Comparison of ENCODE assay signal across 19 cellular contexts in genomic region chr4:41432219-41432618, GRCh38.
DNase-seq lines count a peak whose midpoint lies in the region; ATAC-seq and TF ChIP-seq lines count a peak whose summit lies in the region.
"Had no signal": no experiment of that assay in that cellular context is flagged by ENCODE, and none has a peak within 500 bp of the region (broad histone marks: within the 10 kb centered on the region; RNA-seq: fewer than 3 reads in every experiment).

No MANE protein-coding gene starts in this region.

- 63 to 83% methylated on average over 2 of the region's 2 CpGs for WGBS in gastroesophageal sphincter (ENCODE audit: low coverage in 1 of 2), 2 donors
- no CpG with 5 or more reads among the region's 2 CpGs for WGBS in neuronal stem cell (ENCODE audit: extremely low coverage in 2 of 2, insufficient read length in 2 of 2, insufficient replicate concordance in 1 of 2), 2 donors

- H3K36me3 ChIP-seq in Caco-2 (ENCODE audit: control insufficient read depth, insufficient read depth, low read length) = no peaks in the 10 kb centered on the region
- H3K36me3 ChIP-seq in SJCRH30 = no peaks in the 10 kb centered on the region
- H3K36me3 ChIP-seq in gastroesophageal sphincter = no peaks in the 10 kb centered on the region
- no peaks in the 10 kb centered on the region for H3K36me3 ChIP-seq in neuronal stem cell (replicated peaks in 1 of 2; ENCODE audit: control insufficient read depth in 2 of 2, insufficient read depth in 2 of 2, low read length in 2 of 2)
- no peaks in the 10 kb centered on the region; the same call in 1 of the 2 replicates for H3K36me3 ChIP-seq in MG63
- H3K36me3 ChIP-seq: breast epithelium had no signal

- H3K4me3 Mint-ChIP-seq in Caco-2 (ENCODE audit: unreplicated experiment) = no peak overlapping the region
- H3K4me3 Mint-ChIP-seq: activated naive CD8-positive, alpha-beta T cell treated with anti-CD3 and anti-CD28 coated beads for 36 hours; T-helper 2 cell treated with Interferon-gamma antibody and Interleukin-4, amounts not matched to agents 5 μg/mL and 100 μg/mL, for 36 hours had no signal

- H3K9ac ChIP-seq in neuronal stem cell (ENCODE audit: low read depth, low read length, poor library complexity) = no peak overlapping the region
- H3K9ac ChIP-seq: parathyroid adenoma had no signal

- H2AK5ac ChIP-seq in neuronal stem cell (ENCODE audit: low read depth, low read length) = no peak overlapping the region

- TF ChIP-seq CTCF in Caco-2 (IDR thresholded peaks at IDR 0.05; ENCODE audit: insufficient read depth in 1 of 2, low read depth in 1 of 2, low read length in 1 of 2, severe bottlenecking in 1 of 2, unreplicated experiment in 1 of 2) (no peak), gastroesophageal sphincter (IDR thresholded peaks at IDR 0.05) (no peak)

- H3K23ac ChIP-seq in neuronal stem cell (ENCODE audit: low read depth, low read length, poor library complexity) = no peak overlapping the region

- no peak overlapping the region for H4K8ac ChIP-seq in neuronal stem cell (ENCODE audit: low read depth, low read length)

- no peak overlapping the region for H3K14ac ChIP-seq in neuronal stem cell (ENCODE audit: low read length)

- no peak for TF ChIP-seq EP300 in gastroesophageal sphincter (IDR thresholded peaks at IDR 0.05)

- no peaks in the 10 kb centered on the region for H3K79me1 ChIP-seq in neuronal stem cell (ENCODE audit: low read depth, low read length)

- TF ChIP-seq POLR2A in gastroesophageal sphincter (IDR thresholded peaks at IDR 0.05) = no peak

- H3K4ac ChIP-seq in neuronal stem cell (ENCODE audit: low read length) = no peak overlapping the region

- POLR2A ChIA-PET in Caco-2 (lab: Charles Lee) = no interaction called here

- H3K9me3 ChIP-seq in Caco-2 (no peaks in the 10 kb centered on the region), SJCRH30 (replicated peaks) (no peaks in the 10 kb centered on the region), gastroesophageal sphincter (no peaks in the 10 kb centered on the region), neuronal stem cell (replicated peaks in 1 of 2; ENCODE audit: control insufficient read depth in 2 of 2, insufficient read depth in 1 of 2, low read depth in 1 of 2, low read length in 2 of 2) (peaks cover 2 to 11% of the 10 kb centered on the region in 2 donors), MG63 (no peaks in the 10 kb centered on the region)
- H3K9me3 ChIP-seq: breast epithelium had no signal

- peak overlapping the region; percentile 22 for H2AFZ ChIP-seq in neuronal stem cell (ENCODE audit: low read length)
- H2AFZ ChIP-seq: parathyroid adenoma had no signal

- H3K4me3 ChIP-seq in Caco-2 (ENCODE audit: low read depth, low read length) = no peak overlapping the region
- H3K4me3 ChIP-seq in SJCRH30 = no peak overlapping the region
- no peak overlapping the region for H3K4me3 ChIP-seq in gastroesophageal sphincter
- no peak overlapping the region for H3K4me3 ChIP-seq in neuronal stem cell (ENCODE audit: low read length in 2 of 2)
- no peak overlapping the region for H3K4me3 ChIP-seq in MG63
- H3K4me3 ChIP-seq: breast epithelium had no signal

- H2BK120ac ChIP-seq in neuronal stem cell (ENCODE audit: low read depth, low read length) = no peak overlapping the region

- H3K4me1 Mint-ChIP-seq in Caco-2 (ENCODE audit: low read depth, unreplicated experiment) = peaks cover 45% of the 10 kb centered on the region
- H3K4me1 Mint-ChIP-seq: activated naive CD8-positive, alpha-beta T cell treated with anti-CD3 and anti-CD28 coated beads for 36 hours had no signal

- no peak overlapping the region for H2BK5ac ChIP-seq in neuronal stem cell (ENCODE audit: low read length)

- H3K36me3 Mint-ChIP-seq in Caco-2 (ENCODE audit: insufficient read depth, unreplicated experiment) = no peaks in the 10 kb centered on the region
- H3K36me3 Mint-ChIP-seq: activated naive CD8-positive, alpha-beta T cell treated with anti-CD3 and anti-CD28 coated beads for 36 hours had no signal

- H3K27ac Mint-ChIP-seq in Caco-2 (ENCODE audit: unreplicated experiment) = peak overlapping the region; percentile 90
- H3K27ac Mint-ChIP-seq: activated naive CD8-positive, alpha-beta T cell treated with anti-CD3 and anti-CD28 coated beads for 36 hours; T-helper 2 cell treated with Interferon-gamma antibody and Interleukin-4, amounts not matched to agents 5 μg/mL and 100 μg/mL, for 36 hours had no signal

- no peak overlapping the region for H3K18ac ChIP-seq in neuronal stem cell (ENCODE audit: low read length)

- no peak overlapping the region for H2BK12ac ChIP-seq in neuronal stem cell (ENCODE audit: low read length)

- H4K91ac ChIP-seq in neuronal stem cell (ENCODE audit: low read depth, low read length, poor library complexity) = no peak overlapping the region

- no peak overlapping the region for H2BK15ac ChIP-seq in neuronal stem cell (ENCODE audit: low read length)

- no peak for DNase-seq in Caco-2
- DNase-seq in SJCRH30 = peak in 1 of 2 experiments; percentile 19
- no peak for DNase-seq in neuronal stem cell (ENCODE audit: low spot score)
- DNase-seq in activated CD4-positive, CD25-positive, alpha-beta regulatory T cell (lab: John Stamatoyannopoulos, UW) = no peak
- no peak for DNase-seq in activated gamma-delta T cell treated with Interleukin-2 at 50 U/mL for 16 hours
- no peak for DNase-seq in activated CD8-positive, alpha-beta memory T cell treated with anti-CD3 and anti-CD28 coated beads, Interleukin-2, amount 50 U/mL, for 48 hours
- no peak for DNase-seq in MG63
- DNase-seq: activated naive CD8-positive, alpha-beta T cell treated with anti-CD3 and anti-CD28 coated beads for 36 hours; erythroblast; GDM1; NCI-H146; NCI-H748 treated with DMSO at 0.1 percent for 48 hours; OCI-M1; stimulated activated naive CD4-positive, alpha-beta T cell had no signal

- no TSS peak for BruUV-seq in Caco-2 (replicated peaks; lab: Mats Ljungman, UMichigan)

- peaks cover 54% of the 10 kb centered on the region for H3K4me1 ChIP-seq in Caco-2
- peaks cover 57% of the 10 kb centered on the region for H3K4me1 ChIP-seq in SJCRH30
- H3K4me1 ChIP-seq in gastroesophageal sphincter = peaks cover 38 to 75% (median 44%) of the 10 kb centered on the region in 3 donors
- peaks cover 25 to 50% of the 10 kb centered on the region in 2 donors for H3K4me1 ChIP-seq in neuronal stem cell (ENCODE audit: control insufficient read depth in 2 of 2, insufficient read depth in 1 of 2, low read depth in 1 of 2, low read length in 2 of 2)
- H3K4me1 ChIP-seq: breast epithelium had no signal

- CTCF ChIA-PET in Caco-2 (lab: Charles Lee) = no interaction called here

- H3K27me3 Mint-ChIP-seq in Caco-2 (ENCODE audit: insufficient read depth, unreplicated experiment) = no peaks in the 10 kb centered on the region
- H3K27me3 Mint-ChIP-seq: activated naive CD8-positive, alpha-beta T cell treated with anti-CD3 and anti-CD28 coated beads for 36 hours had no signal

- intact Hi-C loops in Caco-2 (cut with micrococcal nuclease; ENCODE audit: unreplicated experiment) = no loop called here

- H3K9me3 Mint-ChIP-seq in Caco-2 (ENCODE audit: unreplicated experiment) = no peaks in the 10 kb centered on the region
- H3K9me3 Mint-ChIP-seq: activated naive CD8-positive, alpha-beta T cell treated with anti-CD3 and anti-CD28 coated beads for 36 hours; T-helper 2 cell treated with Interferon-gamma antibody and Interleukin-4, amounts not matched to agents 5 μg/mL and 100 μg/mL, for 36 hours had no signal

- H3K27me3 ChIP-seq in Caco-2 (replicated peaks; ENCODE audit: control insufficient read depth, insufficient read depth, low read length) (no peaks in the 10 kb centered on the region), SJCRH30 (no peaks in the 10 kb centered on the region), gastroesophageal sphincter (no peaks in the 10 kb centered on the region), neuronal stem cell (ENCODE audit: control insufficient read depth in 3 of 3, insufficient read depth in 3 of 3, low read depth in 1 of 3, low read length in 3 of 3) (no peaks in the 10 kb centered on the region), MG63 (no peaks in the 10 kb centered on the region)
- H3K27me3 ChIP-seq: breast epithelium had no signal

- H3K27ac ChIP-seq in SJCRH30 (peak overlapping the region; percentile 25), gastroesophageal sphincter (peak overlapping the region; percentile 50 to 80 (median 73)), neuronal stem cell (replicated peaks; ENCODE audit: low read length) (peak overlapping the region; percentile 75)
- H3K27ac ChIP-seq: breast epithelium, parathyroid adenoma had no signal

- H3K4me2 ChIP-seq in neuronal stem cell (ENCODE audit: insufficient read depth, low read length, poor library complexity, severe bottlenecking) = no peak overlapping the region

- no peak for ATAC-seq in gastroesophageal sphincter
- ATAC-seq: sciatic nerve had no signal

Comparison
In these comparisons a context has a peak if more than half of its experiments do, and no peak if none do; other contexts are left out.
1. H3K27ac ChIP-seq: peak in every context shown above with its lines; median percentile 75 in neuronal stem cell; 73 in gastroesophageal sphincter; 25 in SJCRH30.